In genomic region chr17:41687828-41688640, GRCh38 we compare ENCODE assay signal across 8 cellular contexts. TPM values are rescaled to one million over a fixed set of nuclear protein-coding genes. Genes with fewer than 3 reads are reported as not detected.
A peak's percentile ranks its signal among the peaks of the same experiment; 100 is the strongest.
DNase-seq lines count a peak whose midpoint lies in the region; ATAC-seq and TF ChIP-seq lines count a peak whose summit lies in the region.

No MANE protein-coding gene starts in this region.

- DNase-seq in GM12865 (ENCODE audit: low read depth) = peak; percentile 66
- peak; percentile 62 for DNase-seq in Jurkat, Clone E6-1 (ENCODE audit: low read depth, low spot score)
- no peak for DNase-seq in RWPE2 (ENCODE audit: low spot score)
- peak; percentile 59 for DNase-seq in adipocyte (ENCODE audit: low read depth)
- no peak for DNase-seq in smooth muscle cell (lab: John Stamatoyannopoulos, UW; ENCODE audit: unreplicated experiment)
- DNase-seq in posterior vena cava (ENCODE audit: low spot score) = no peak

- peaks cover 3% of the 10 kb centered on the region for H3K4me1 ChIP-seq in RWPE2 (ENCODE audit: insufficient read depth, poor library complexity, severe bottlenecking)
- peaks cover 20% of the 10 kb centered on the region for H3K4me1 ChIP-seq in adipocyte (ENCODE audit: control insufficient read depth, insufficient read depth, low read length)
- no peaks in the 10 kb centered on the region for H3K4me1 ChIP-seq in iPS-15b (ENCODE audit: control insufficient read depth, insufficient read depth, low read length)
- H3K4me1 ChIP-seq in smooth muscle cell (ENCODE audit: low read depth) = peaks cover 16% of the 10 kb centered on the region

- H2AFZ ChIP-seq in smooth muscle cell (ENCODE audit: low read depth) = peak overlapping the region; percentile 65

- ATAC-seq in RWPE2 (ENCODE audit: low read depth) = no peak
- no peak for ATAC-seq in HG03045 (IDR thresholded peaks at IDR 0.05; ENCODE audit: unreplicated experiment)

- peaks cover 29% of the 10 kb centered on the region for H3K79me2 ChIP-seq in smooth muscle cell (ENCODE audit: low read depth)

- H3K27me3 ChIP-seq in RWPE2 (ENCODE audit: insufficient read depth, poor library complexity, severe bottlenecking) (no peaks in the 10 kb centered on the region), adipocyte (replicated peaks; ENCODE audit: control insufficient read depth, insufficient read depth, low read length) (no peaks in the 10 kb centered on the region), iPS-15b (ENCODE audit: control insufficient read depth, insufficient read depth, low read length) (no peaks in the 10 kb centered on the region), smooth muscle cell (ENCODE audit: low read depth) (no peaks in the 10 kb centered on the region)

- H3K36me3 ChIP-seq in RWPE2 (ENCODE audit: low read depth) (peaks cover 42% of the 10 kb centered on the region), adipocyte (ENCODE audit: control insufficient read depth, insufficient read depth, low read length, severe bottlenecking) (peaks cover 37% of the 10 kb centered on the region), iPS-15b (ENCODE audit: control insufficient read depth, insufficient read depth, low read length) (peaks cover 34% of the 10 kb centered on the region), smooth muscle cell (ENCODE audit: low read depth) (peaks cover 22% of the 10 kb centered on the region)

- H3K9me3 ChIP-seq in RWPE2 (ENCODE audit: severe bottlenecking) (no peaks in the 10 kb centered on the region), adipocyte (ENCODE audit: control insufficient read depth, low read length) (no peaks in the 10 kb centered on the region), iPS-15b (ENCODE audit: control insufficient read depth, insufficient read depth, low read length) (no peaks in the 10 kb centered on the region), smooth muscle cell (replicated peaks; ENCODE audit: low read depth) (no peaks in the 10 kb centered on the region)

- WGBS in smooth muscle cell (ENCODE audit: low lambda C conversion rate) = 10% methylated on average over 23 of the region's 23 CpGs

- peak overlapping the region; percentile 84 for H3K4me2 ChIP-seq in smooth muscle cell

- H3K27ac ChIP-seq in RWPE2 (ENCODE audit: poor library complexity, severe bottlenecking) (peak overlapping the region; percentile 88), smooth muscle cell (ENCODE audit: low read depth) (peak overlapping the region; percentile 63)

- TF ChIP-seq CTCF in GM12865 (IDR thresholded peaks at IDR 0.05; ENCODE audit: insufficient read depth, low read depth, low read length, missing control alignments) = peak; percentile 26
- TF ChIP-seq CTCF in RWPE2 (IDR thresholded peaks at IDR 0.05; ENCODE audit: poor library complexity, severe bottlenecking) = peak; percentile 84
- peak; percentile 12 for TF ChIP-seq CTCF in smooth muscle cell (IDR thresholded peaks at IDR 0.05; ENCODE audit: borderline replicate concordance, insufficient read depth, poor library complexity, severe bottlenecking)

- H4K20me1 ChIP-seq in smooth muscle cell (ENCODE audit: low read depth) = peaks cover 43% of the 10 kb centered on the region

- intact Hi-C loops in posterior vena cava (cut with DNase I) = no loop called here

- H3K4me3 ChIP-seq in GM12865 (ENCODE audit: low read depth, low read length) (peak overlapping the region; percentile 88), RWPE2 (ENCODE audit: severe bottlenecking) (peak overlapping the region; percentile 98), adipocyte (ENCODE audit: low read length) (peak overlapping the region; percentile 92), iPS-15b (ENCODE audit: low read depth, low read length) (peak overlapping the region; percentile 89), smooth muscle cell (peak overlapping the region; percentile 56)
- peak overlapping the region; percentile 86 for H3K4me3 ChIP-seq in Jurkat, Clone E6-1 (ENCODE audit: low read length)

- H3F3A ChIP-seq in smooth muscle cell (ENCODE audit: low read depth) = peaks cover 37% of the 10 kb centered on the region

- H3K9ac ChIP-seq in adipocyte (ENCODE audit: low read length) = peak overlapping the region; percentile 100
- H3K9ac ChIP-seq in iPS-15b (ENCODE audit: low read depth, low read length) = peak overlapping the region; percentile 70
- peak overlapping the region; percentile 71 for H3K9ac ChIP-seq in smooth muscle cell (ENCODE audit: low read depth)

RNA-seq across cellular contexts. Expression of gene EIF1, which starts 0.7 kb away (rescaled TPM):
- polyA plus RNA-seq in Jurkat, Clone E6-1 (2012; ENCODE audit: insufficient read depth, insufficient read length) = 676 TPM
- total RNA-seq in smooth muscle cell (300 and 360 TPM in 2 replicates), posterior vena cava (100 to 1,000 TPM; 694 to 760 TPM)
- 1,301 and 1,372 TPM in 2 replicates for polyA plus RNA-seq in smooth muscle cell

RNA-seq across cellular contexts. Expression of gene GAST, which starts 24.1 kb away (rescaled TPM):
- polyA plus RNA-seq in Jurkat, Clone E6-1 (2012; ENCODE audit: insufficient read depth, insufficient read length) = not detected
- not detected in 2 replicates for total RNA-seq in smooth muscle cell
- polyA plus RNA-seq in smooth muscle cell = 1.2 TPM in 1 of 2 replicates, not detected in the other
- not detected for total RNA-seq in posterior vena cava

RNA-seq across cellular contexts. Expression of gene HAP1, which starts 46.4 kb away (rescaled TPM):
- polyA plus RNA-seq in Jurkat, Clone E6-1 (2012; ENCODE audit: insufficient read depth, insufficient read length) = not detected
- total RNA-seq in smooth muscle cell (0.04 and 0.36 TPM in 2 replicates), posterior vena cava (under 1 TPM in 1 of 2 donors, not detected in 1; 0.19 TPM)
- 0.54 and 0.73 TPM in 2 replicates for polyA plus RNA-seq in smooth muscle cell

Comparison
In these comparisons a context has a peak if more than half of its experiments do, and no peak if none do; other contexts are left out.
1. DNase-seq: peak in GM12865 (single experiment), Jurkat, Clone E6-1 (single experiment) and adipocyte (single experiment); none in RWPE2 (single experiment), smooth muscle cell (single experiment) and posterior vena cava (single experiment).
2. CTCF ChIP-seq: peak in every context shown above with its lines; median percentile 84 in RWPE2; 26 in GM12865; 12 in smooth muscle cell.
3. Peak in every context shown above with its lines, with median percentiles within 50 percentile points of each other: H3K4me3 ChIP-seq and H3K9ac ChIP-seq.